21 cellular contexts compared by ENCODE assay signal in genomic region chr17:38434178-38434665, GRCh38. TPM values are rescaled to one million over a fixed set of nuclear protein-coding genes. Genes with fewer than 3 reads are reported as not detected.
DNase-seq lines count a peak whose midpoint lies in the region; ATAC-seq and TF ChIP-seq lines count a peak whose summit lies in the region.
"Had no signal": no experiment of that assay in that cellular context is flagged by ENCODE, and none has a peak within 500 bp of the region (broad histone marks: within the 10 kb centered on the region; RNA-seq: fewer than 3 reads in every experiment).

No MANE protein-coding gene starts in this region.

- H3K18ac ChIP-seq in IMR-90 (ENCODE audit: low read depth, low read length), result no peak overlapping the region

- ATAC-seq in IMR-90 (ENCODE audit: low read depth) (no peak), GM18870 (IDR thresholded peaks at IDR 0.05; ENCODE audit: unreplicated experiment) (no peak), left lung (no peak), body of pancreas (no peak)
- ATAC-seq: activated CD4-positive, alpha-beta T cell treated with anti-CD3 and anti-CD28 coated beads for 36 hours; gastrocnemius medialis; naive thymus-derived CD8-positive, alpha-beta T cell had no signal

- dilution Hi-C loops in IMR-90 (cut with HindIII; ENCODE audit: low sequenced_read_pairs, unreplicated experiment), result no loop called here

- no peak overlapping the region for H3K23ac ChIP-seq in IMR-90 (ENCODE audit: low read depth, low read length)

- H4K5ac ChIP-seq in IMR-90 (ENCODE audit: low read depth, low read length), result no peak overlapping the region

- H3K9me3 ChIP-seq in IMR-90 (ENCODE audit: control insufficient read depth, insufficient read depth, low read length), result no peaks in the 10 kb centered on the region
- no peaks in the 10 kb centered on the region for H3K9me3 ChIP-seq in skeletal muscle satellite cell (replicated peaks; ENCODE audit: low read length)
- H3K9me3 ChIP-seq in vagina, result no peaks in the 10 kb centered on the region
- H3K9me3 ChIP-seq in left lung, result no peaks in the 10 kb centered on the region
- H3K9me3 ChIP-seq in body of pancreas, result no peaks in the 10 kb centered on the region
- H3K9me3 ChIP-seq: gastrocnemius medialis had no signal

- CTCF ChIA-PET in IMR-90 (lab: Yijun Ruan, JAX), result no interaction called here

- H3K4ac ChIP-seq in IMR-90 (ENCODE audit: low read depth, low read length), result no peak overlapping the region

- no TSS peak for BruUV-seq in IMR-90 (replicated peaks; lab: Mats Ljungman, UMichigan)

- H2BK15ac ChIP-seq in IMR-90 (ENCODE audit: low read depth, low read length), result no peak overlapping the region

- no peak overlapping the region for H2AFZ ChIP-seq in IMR-90 (replicated peaks; ENCODE audit: low read length, poor library complexity)

- H3K27ac ChIP-seq in IMR-90 (ENCODE audit: insufficient read depth, low read length) (no peak overlapping the region), cingulate gyrus (ENCODE audit: low read depth, low read length) (peak overlapping the region; percentile 99), vagina (no peak overlapping the region), left lung (no peak overlapping the region), body of pancreas (no peak overlapping the region)

- H3K4me3 ChIP-seq in IMR-90 (ENCODE audit: insufficient read depth, low read depth, low read length) (no peak overlapping the region), skeletal muscle satellite cell (ENCODE audit: low read length) (no peak overlapping the region), vagina (no peak overlapping the region), left lung (no peak overlapping the region), body of pancreas (no peak overlapping the region)
- H3K4me3 ChIP-seq: gastrocnemius medialis had no signal

- no peak overlapping the region for H2BK120ac ChIP-seq in IMR-90 (ENCODE audit: low read depth, low read length)

- no peak overlapping the region for H4K91ac ChIP-seq in IMR-90 (ENCODE audit: insufficient read depth, low read depth, low read length)

- H2AK9ac ChIP-seq in IMR-90 (replicated peaks; ENCODE audit: low read depth, low read length, poor library complexity), result peak overlapping the region; percentile 15

- H3K27me3 ChIP-seq in IMR-90 (ENCODE audit: control insufficient read depth, insufficient read depth, low read length), result no peaks in the 10 kb centered on the region
- no peaks in the 10 kb centered on the region for H3K27me3 ChIP-seq in skeletal muscle satellite cell (ENCODE audit: control insufficient read depth, insufficient read depth, low read length)
- H3K27me3 ChIP-seq in vagina, result no peaks in the 10 kb centered on the region
- no peaks in the 10 kb centered on the region for H3K27me3 ChIP-seq in left lung
- H3K27me3 ChIP-seq in body of pancreas, result no peaks in the 10 kb centered on the region
- H3K27me3 ChIP-seq: gastrocnemius medialis had no signal

- H2BK20ac ChIP-seq in IMR-90 (ENCODE audit: low read depth, low read length), result no peak overlapping the region

- TF ChIP-seq CTCF in IMR-90 (conservative IDR thresholded peaks at IDR 0.05; ENCODE audit: low read depth, low read length), result no peak
- no peak for TF ChIP-seq CTCF in vagina (IDR thresholded peaks at IDR 0.05)
- TF ChIP-seq CTCF in left lung (IDR thresholded peaks at IDR 0.05), result no peak
- TF ChIP-seq CTCF in body of pancreas (IDR thresholded peaks at IDR 0.05), result no peak

- POLR2A ChIA-PET in IMR-90 (lab: Charles Lee; ENCODE audit: unreplicated experiment), result no interaction called here

- H2BK5ac ChIP-seq in IMR-90 (ENCODE audit: low read depth, low read length, poor library complexity, severe bottlenecking), result no peak overlapping the region

- TF ChIP-seq RAD21 in IMR-90 (IDR thresholded peaks at IDR 0.05; ENCODE audit: low read length), result no peak

- no peak overlapping the region for H3K4me2 ChIP-seq in IMR-90 (ENCODE audit: low read depth, low read length)
- no peak overlapping the region for H3K4me2 ChIP-seq in skeletal muscle satellite cell (ENCODE audit: low read length)

- H2AK5ac ChIP-seq in IMR-90 (ENCODE audit: low read depth, low read length), result no peak overlapping the region

- H4K8ac ChIP-seq in IMR-90 (ENCODE audit: low read depth in 2 of 2, low read length in 2 of 2), result no peak overlapping the region

- H3K9ac ChIP-seq in IMR-90 (ENCODE audit: low read depth, low read length) (no peak overlapping the region), skeletal muscle satellite cell (ENCODE audit: low read depth, low read length) (peak overlapping the region; percentile 8)

- 86% methylated on average over 15 of the region's 21 CpGs; no CpG with 5 or more reads in 1 of the 2 experiments for WGBS in IMR-90 (ENCODE audit: extremely low coverage in 2 of 2, insufficient read length in 1 of 2), 2 experiments
- WGBS in body of pancreas, 2 donors, result 78 to 91% methylated on average over 8 to 18 of the region's 21 CpGs

- TF ChIP-seq POLR2A in IMR-90 (IDR thresholded peaks at IDR 0.05; ENCODE audit: low read depth, low read length) (no peak), vagina (IDR thresholded peaks at IDR 0.05) (no peak), body of pancreas (IDR thresholded peaks at IDR 0.05) (no peak)

- intact Hi-C loops in IMR-90 (cut with micrococcal nuclease) (no loop called here), vagina (cut with DNase I) (no loop called here), left lung (cut with DNase I) (no loop called here), body of pancreas (cut with DNase I) (no loop called here)

- DNase-seq in IMR-90 (no peak), medulla oblongata (ENCODE audit: extremely low spot score) (peak; percentile 61), vagina (ENCODE audit: extremely low spot score in 2 of 2) (no peak), left lung (no peak), body of pancreas (no peak)
- DNase-seq: activated CD4-positive, alpha-beta T cell treated with anti-CD3 and anti-CD28 coated beads for 36 hours; activated gamma-delta T cell; amniotic stem cell; COR-L47; cortex of kidney; EL; gastrocnemius medialis; MV-4-11; naive thymus-derived CD8-positive, alpha-beta T cell; NCI-H2029 treated with DMSO at 0.1 percent for 48 hours; NCI-H510A treated with DMSO at 0.1 percent for 48 hours; stimulated activated CD4-positive, alpha-beta T cell treated with anti-CD3 and anti-CD28 coated beads, Interleukin-2, amount 100 ng/mL, for 24 hours; T-helper 9 cell had no signal

- in situ Hi-C loops in IMR-90 (cut with MboI; ENCODE audit: low sequenced_read_pairs), result no loop called here

- peaks cover 96% of the 10 kb centered on the region for H4K20me1 ChIP-seq in IMR-90 (ENCODE audit: insufficient read depth, low read length)

- peaks cover 21% of the 10 kb centered on the region for H3K4me1 ChIP-seq in IMR-90 (ENCODE audit: control insufficient read depth, insufficient read depth, low read length)
- peaks cover 34% of the 10 kb centered on the region for H3K4me1 ChIP-seq in skeletal muscle satellite cell (ENCODE audit: control insufficient read depth, insufficient read depth, low read length)
- peaks cover 29% of the 10 kb centered on the region for H3K4me1 ChIP-seq in vagina
- peaks cover 0 to 20% of the 10 kb centered on the region in 2 donors for H3K4me1 ChIP-seq in left lung
- H3K4me1 ChIP-seq in body of pancreas, result peaks cover under 1% of the 10 kb centered on the region

- H3K79me1 ChIP-seq in IMR-90 (ENCODE audit: low read depth in 1 of 2, low read length in 2 of 2), result peaks cover 34 to 93% of the 10 kb centered on the region in 2 experiments

- H3K36me3 ChIP-seq in IMR-90 (ENCODE audit: control insufficient read depth, insufficient read depth, low read length) (peaks cover 12% of the 10 kb centered on the region), skeletal muscle satellite cell (ENCODE audit: insufficient read depth, low read length) (peaks cover 18% of the 10 kb centered on the region), vagina (no peaks in the 10 kb centered on the region), left lung (peaks cover 0 to 5% of the 10 kb centered on the region in 2 donors), body of pancreas (replicated peaks in 1 of 2; ENCODE audit: insufficient read depth in 1 of 2, low read depth in 2 of 2) (no peaks in the 10 kb centered on the region)
- H3K36me3 ChIP-seq: gastrocnemius medialis had no signal

- H3K56ac ChIP-seq in IMR-90 (ENCODE audit: extremely low read depth, insufficient read depth, low read length), result no peak overlapping the region

- peaks cover 19% of the 10 kb centered on the region for H3K9me1 ChIP-seq in IMR-90 (ENCODE audit: insufficient read depth, low read length)

- H3K14ac ChIP-seq in IMR-90 (replicated peaks; ENCODE audit: low read depth, low read length), result no peak overlapping the region

TF ChIP-seq in IMR-90, 13 proteins besides CTCF, POLR2A, EP300 and RAD21 (continues in another document):
- TF ChIP-seq ELK1 (IDR thresholded peaks at IDR 0.05; ENCODE audit: borderline replicate concordance, low read depth, low read length) (no peak), SMC3 (IDR thresholded peaks at IDR 0.05; ENCODE audit: low read depth, low read length) (no peak), CEBPB (IDR thresholded peaks at IDR 0.05; ENCODE audit: low read depth, low read length) (no peak), FOS (IDR thresholded peaks at IDR 0.05; ENCODE audit: low read depth, low read length) (no peak), BHLHE40 (IDR thresholded peaks at IDR 0.05; ENCODE audit: low read depth, low read length) (no peak), RFX5 (IDR thresholded peaks at IDR 0.05; ENCODE audit: low read depth, low read length) (no peak), RCOR1 (IDR thresholded peaks at IDR 0.05; ENCODE audit: insufficient replicate concordance, low read length) (no peak), CHD1 (IDR thresholded peaks at IDR 0.05; ENCODE audit: low read depth, low read length) (no peak)

RNA-seq across cellular contexts. Expression of gene ARHGAP23, which starts 6.0 kb away (rescaled TPM):
- 9.3 and 17.8 TPM in 2 replicates for total RNA-seq in IMR-90 (2012; rRNA removed)
- 42.7 and 43.3 TPM in 2 replicates for polyA plus RNA-seq in IMR-90 (2012; rRNA removed)
- polyA plus RNA-seq in IMR-90 (2012; cell fraction: cytosol; rRNA removed), result 30.0 and 40.5 TPM in 2 replicates
- 56.1 and 68.3 TPM in 2 replicates for polyA plus RNA-seq in IMR-90 (2012; cell fraction: nucleus; rRNA removed; ENCODE audit: low replicate concordance)
- total RNA-seq in skeletal muscle satellite cell (2012; rRNA removed), result 16.6 and 18.5 TPM in 2 replicates
- total RNA-seq in vagina, result 70.2 TPM
- total RNA-seq in left lung, result 10 to 100 TPM; 49.1 to 51.0 TPM
- total RNA-seq in body of pancreas, result 10 to 100 TPM in 1 of 2 donors, 1 to 10 TPM in 1; 5.2 to 10.9 TPM
- total RNA-seq: naive thymus-derived CD8-positive, alpha-beta T cell had no signal
